33 cellular contexts compared by ENCODE assay signal in the genomic region with DNA sequence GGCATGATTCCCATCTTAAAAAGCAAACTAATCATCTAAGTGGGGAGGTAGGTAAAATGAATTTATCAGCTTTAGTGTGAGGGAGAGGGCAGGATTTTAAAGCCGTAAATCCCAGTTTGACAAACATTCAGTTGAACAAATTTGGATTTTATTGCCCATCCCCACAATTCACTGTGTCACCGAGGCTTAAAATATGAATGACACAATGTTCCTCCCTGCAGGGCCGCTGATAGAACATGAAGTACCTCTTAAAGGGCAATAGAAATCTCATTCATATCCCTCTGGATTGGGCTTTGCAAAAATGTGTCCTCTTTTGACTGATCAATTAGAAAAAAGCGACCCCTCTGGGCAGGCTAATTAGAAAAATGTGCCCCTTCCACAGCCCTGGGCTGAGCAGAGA.
"Had no signal": no experiment of that assay in that cellular context is flagged by ENCODE, and none has a peak within 500 bp of the region (broad histone marks: within the 10 kb centered on the region; RNA-seq: fewer than 3 reads in every experiment).

No MANE protein-coding gene starts in this region.

- H3K27ac Mint-ChIP-seq: activated CD4-positive, alpha-beta T cell treated with anti-CD3 and anti-CD28 coated beads, Interleukin-2, amount 10 ng/mL, durations not matched to agents 24 days and 14 days; activated CD8-positive, alpha-beta T cell treated with anti-CD3 and anti-CD28 coated beads for 36 hours; activated naive CD8-positive, alpha-beta T cell treated with anti-CD3 and anti-CD28 coated beads for 36 hours; activated T-cell treated with anti-CD3 and anti-CD28 coated beads, Interleukin-2, amount 50 U/mL, for 72 hours; activated T-helper 17 cell treated with anti-CD3 and anti-CD28 coated beads, Interleukin-2, amount 50 U/mL, for 72 hours had no signal

- H3K9me3 Mint-ChIP-seq: activated CD4-positive, alpha-beta T cell treated with anti-CD3 and anti-CD28 coated beads, Interleukin-2, amount 10 ng/mL, durations not matched to agents 24 days and 14 days had no signal

- H3K4me3 ChIP-seq: cardiac muscle cell, MG63, Peyer's patch had no signal

- H3K4me1 Mint-ChIP-seq: activated CD4-positive, alpha-beta T cell treated with anti-CD3 and anti-CD28 coated beads, Interleukin-2, amount 10 ng/mL, durations not matched to agents 24 days and 14 days; activated naive CD8-positive, alpha-beta T cell treated with anti-CD3 and anti-CD28 coated beads for 36 hours; activated T-helper 17 cell treated with anti-CD3 and anti-CD28 coated beads, Interleukin-2, amount 50 U/mL, for 72 hours had no signal

- H3K27ac ChIP-seq: cardiac muscle cell, Peyer's patch, WERI-Rb-1 had no signal

- H3K27me3 ChIP-seq: cardiac muscle cell, MG63, Peyer's patch had no signal

- H3K4me1 ChIP-seq: Peyer's patch had no signal

- H3K36me3 ChIP-seq: cardiac muscle cell, MG63, Peyer's patch, WERI-Rb-1 had no signal

- H3K36me3 Mint-ChIP-seq: activated naive CD8-positive, alpha-beta T cell treated with anti-CD3 and anti-CD28 coated beads for 36 hours had no signal

- ATAC-seq: activated CD8-positive, alpha-beta T cell treated with anti-CD3 and anti-CD28 coated beads for 36 hours; activated T-cell treated with anti-CD3 and anti-CD28 coated beads, Interleukin-2, amount 50 U/mL, for 72 hours; activated T-helper 17 cell treated with anti-CD3 and anti-CD28 coated beads, Interleukin-2, amount 50 U/mL, for 72 hours; PC-3 had no signal

- H3K4me3 Mint-ChIP-seq: activated CD4-positive, alpha-beta T cell treated with anti-CD3 and anti-CD28 coated beads, Interleukin-2, amount 10 ng/mL, durations not matched to agents 24 days and 14 days; activated CD8-positive, alpha-beta T cell treated with anti-CD3 and anti-CD28 coated beads for 36 hours; activated naive CD8-positive, alpha-beta T cell treated with anti-CD3 and anti-CD28 coated beads for 36 hours; activated T-cell treated with anti-CD3 and anti-CD28 coated beads, Interleukin-2, amount 50 U/mL, for 72 hours; activated T-helper 17 cell treated with anti-CD3 and anti-CD28 coated beads, Interleukin-2, amount 50 U/mL, for 72 hours had no signal

- DNase-seq: activated CD4-positive, alpha-beta T cell treated with anti-CD3 and anti-CD28 coated beads, Interleukin-2, amount 10 ng/mL, durations not matched to agents 24 days and 14 days; activated CD4-positive, alpha-beta T cell treated with anti-CD3 and anti-CD28 coated beads, Interleukin-2, amount 50 U/mL, for 4 hours; activated CD8-positive, alpha-beta T cell treated with anti-CD3 and anti-CD28 coated beads for 36 hours; activated effector memory CD4-positive, alpha-beta T cell treated with anti-CD3 and anti-CD28 coated beads, Interleukin-2, amount 50 U/mL, for 16 hours; activated naive CD4-positive, alpha-beta T cell; activated naive CD4-positive, alpha-beta T cell treated with anti-CD3 and anti-CD28 coated beads, Interleukin-2, amount 50 U/mL, for 16 hours; activated naive CD8-positive, alpha-beta T cell treated with anti-CD3 and anti-CD28 coated beads for 36 hours; activated T-cell treated with anti-CD3 and anti-CD28 coated beads, Interleukin-2, amount 50 U/mL, for 1 hour; activated T-cell treated with anti-CD3 and anti-CD28 coated beads, Interleukin-2, amount 50 U/mL, for 72 hours; amniotic stem cell; aorta; Kasumi-1; KG1; MG63; NCI-H1048; NCI-H1105 treated with DMSO at 0.1 percent for 48 hours; NCI-H1436; NCI-H1694; NCI-H1930; NCI-H2081 treated with DMSO at 0.1 percent for 48 hours; NCI-H446 treated with DMSO at 0.1 percent for 48 hours; NCI-H524; NK-92 treated with Interleukin-12 subunit alpha and Interleukin-12 subunit beta, amount 100 ng/mL, for 24 hours; Peyer's patch; RPMI8226; SW 1271; T-helper 1 cell; T-helper 2 cell; T-helper 9 cell; WERI-Rb-1 had no signal

- H3K9me3 ChIP-seq: MG63, Peyer's patch had no signal
